Comparison of ENCODE assay signal across 20 cellular contexts in the genomic region with DNA sequence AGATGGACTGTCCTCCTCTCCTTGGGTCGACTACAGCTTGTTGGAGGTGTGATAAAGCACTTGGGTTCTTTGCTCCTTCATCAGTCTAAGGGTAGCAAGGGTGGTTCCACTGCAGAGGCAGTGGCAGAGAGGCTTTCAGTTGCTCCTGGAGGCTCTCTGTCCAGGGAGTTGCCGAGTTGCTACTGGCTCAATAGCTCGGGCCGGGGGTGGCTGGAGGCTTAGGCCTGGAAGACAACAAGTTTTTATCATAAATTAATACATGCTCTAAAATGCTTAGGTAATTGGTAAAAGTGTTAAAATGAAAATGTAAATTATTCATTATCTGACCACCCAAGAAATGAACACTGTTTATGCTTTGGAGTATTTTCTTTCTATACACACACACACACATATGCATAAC.
A peak's percentile ranks its signal among the peaks of the same experiment; 100 is the strongest.
DNase-seq lines count a peak whose midpoint lies in the region; FAIRE-seq and TF ChIP-seq lines count a peak whose summit lies in the region.
"Had no signal": no experiment of that assay in that cellular context is flagged by ENCODE, and none has a peak within 500 bp of the region (broad histone marks: within the 10 kb centered on the region; RNA-seq: fewer than 3 reads in every experiment).

No MANE protein-coding gene starts in this region.

- H3K27me3 ChIP-seq in Karpas-422 (ENCODE audit: low read length) (no peaks in the 10 kb centered on the region), H1 (replicated peaks in 1 of 4; ENCODE audit: control insufficient read depth in 3 of 4, extremely low read depth in 1 of 4, insufficient read depth in 3 of 4, low read length in 3 of 4) (no peaks in the 10 kb centered on the region), neuronal stem cell (ENCODE audit: control insufficient read depth in 3 of 3, insufficient read depth in 3 of 3, low read depth in 1 of 3, low read length in 3 of 3) (no peaks in the 10 kb centered on the region)
- H3K27me3 ChIP-seq: BE2C, BLaER1 had no signal

- TF ChIP-seq EP300 in H1 (IDR thresholded peaks at IDR 0.05; ENCODE audit: borderline replicate concordance in 1 of 2, low read depth in 2 of 2, low read length in 2 of 2), result no peak

- no peak overlapping the region for H3K18ac ChIP-seq in H1 (ENCODE audit: extremely low read depth, low read length)
- no peak overlapping the region for H3K18ac ChIP-seq in neuronal stem cell (ENCODE audit: low read length)

- H3K79me1 ChIP-seq in H1 (ENCODE audit: low read depth, low read length), result no peaks in the 10 kb centered on the region
- no peaks in the 10 kb centered on the region for H3K79me1 ChIP-seq in neuronal stem cell (ENCODE audit: low read depth, low read length)

- TF ChIP-seq CTCF in H1 (IDR thresholded peaks at IDR 0.05; ENCODE audit: control extremely low read depth in 1 of 3, insufficient read depth in 1 of 3, low read depth in 1 of 3, low read length in 3 of 3), result no peak

- no peaks in the 10 kb centered on the region for H3K9me2 ChIP-seq in Karpas-422 (replicated peaks; ENCODE audit: insufficient read depth, low read length)

- H3K4me3 ChIP-seq in Karpas-422 (ENCODE audit: low read length), result no peak overlapping the region
- H3K4me3 ChIP-seq in H1 (ENCODE audit: extremely low read depth in 1 of 4, insufficient read depth in 2 of 4, low read depth in 3 of 4, low read length in 4 of 4), result no peak overlapping the region
- no peak overlapping the region for H3K4me3 ChIP-seq in neuronal stem cell (ENCODE audit: low read length in 2 of 2)
- H3K4me3 ChIP-seq: BLaER1 had no signal

- H4K91ac ChIP-seq in H1 (replicated peaks; ENCODE audit: insufficient read length, low read length) (no peak overlapping the region), neuronal stem cell (ENCODE audit: low read depth, low read length, poor library complexity) (no peak overlapping the region)

- H4K8ac ChIP-seq in H1 (ENCODE audit: extremely low read depth, insufficient read depth, low read length) (no peak overlapping the region), neuronal stem cell (ENCODE audit: low read depth, low read length) (no peak overlapping the region)

- no peak overlapping the region for H3K23ac ChIP-seq in H1 (ENCODE audit: insufficient read length)
- no peak overlapping the region for H3K23ac ChIP-seq in neuronal stem cell (ENCODE audit: low read depth, low read length, poor library complexity)

- H2BK15ac ChIP-seq in H1 (ENCODE audit: low read length) (no peak overlapping the region; the same call in 1 of the 2 replicates), neuronal stem cell (ENCODE audit: low read length) (no peak overlapping the region)

- no peaks in the 10 kb centered on the region; the same call in 1 of the 2 replicates for H3K36me3 ChIP-seq in Karpas-422 (ENCODE audit: insufficient read depth, low read length)
- H3K36me3 ChIP-seq in H1 (ENCODE audit: control insufficient read depth in 2 of 4, insufficient read depth in 4 of 4, low read length in 3 of 4), result no peaks in the 10 kb centered on the region
- H3K36me3 ChIP-seq in neuronal stem cell (replicated peaks in 1 of 2; ENCODE audit: control insufficient read depth in 2 of 2, insufficient read depth in 2 of 2, low read length in 2 of 2), result no peaks in the 10 kb centered on the region
- H3K36me3 ChIP-seq: BE2C, BLaER1 had no signal

- H3K4me2 ChIP-seq in Karpas-422 (ENCODE audit: low read depth, low read length, poor library complexity, severe bottlenecking) (no peak overlapping the region), H1 (ENCODE audit: insufficient read depth in 1 of 2, low read depth in 2 of 2, low read length in 2 of 2) (no peak overlapping the region), neuronal stem cell (ENCODE audit: insufficient read depth, low read length, poor library complexity, severe bottlenecking) (no peak overlapping the region)
- H3K4me2 ChIP-seq: BLaER1 had no signal

- H2BK12ac ChIP-seq in H1 (ENCODE audit: low read depth, low read length), result no peak overlapping the region
- H2BK12ac ChIP-seq in neuronal stem cell (ENCODE audit: low read length), result no peak overlapping the region

- WGBS in H1 (ENCODE audit: extremely low coverage in 1 of 2, insufficient coverage in 1 of 2, insufficient read length in 1 of 2, insufficient replicate concordance in 2 of 2, low coverage in 1 of 2, low lambda C conversion rate in 2 of 2, missing lambda C conversion rate in 1 of 2), 2 experiments, result 95% methylated on average over 4 of the region's 4 CpGs; no CpG with 5 or more reads in 1 of the 2 experiments
- WGBS in neuronal stem cell (ENCODE audit: extremely low coverage in 2 of 2, insufficient read length in 2 of 2, insufficient replicate concordance in 1 of 2), 2 donors, result no CpG with 5 or more reads among the region's 4 CpGs

- no peak overlapping the region for H3K14ac ChIP-seq in H1 (ENCODE audit: insufficient read length)
- H3K14ac ChIP-seq in neuronal stem cell (ENCODE audit: low read length), result peak overlapping the region; percentile 47

- no peak overlapping the region for H3K56ac ChIP-seq in H1 (replicated peaks; ENCODE audit: insufficient read length, low read depth, low read length)

- H4K20me1 ChIP-seq in Karpas-422 (ENCODE audit: insufficient read depth, low read depth, low read length), result no peaks in the 10 kb centered on the region
- H4K20me1 ChIP-seq in H1 (replicated peaks in 1 of 2; ENCODE audit: control insufficient read depth in 1 of 2, insufficient read depth in 2 of 2, low read length in 2 of 2), result no peaks in the 10 kb centered on the region
- H4K20me1 ChIP-seq: BLaER1 had no signal

- no peak for FAIRE-seq in H1 (lab: Jason Lieb, UNC)
- FAIRE-seq: GM12891, GM19239 had no signal

- no peak for TF ChIP-seq POLR2A in H1 (IDR thresholded peaks at IDR 0.05; ENCODE audit: control extremely low read depth in 1 of 2, low read depth in 2 of 2, low read length in 2 of 2)

- DNase-seq in Karpas-422 (no peak), H1 (ENCODE audit: low read depth in 1 of 2, low spot score in 2 of 2) (no peak), neuronal stem cell (ENCODE audit: low spot score) (no peak), DMS114 treated with DMSO at 0.1 percent for 48 hours (lab: John Stamatoyannopoulos, UW; ENCODE audit: unreplicated experiment) (no peak), dermis blood vessel endothelial cell (no peak)
- DNase-seq in stimulated activated CD4-positive, alpha-beta T cell treated with anti-CD3 and anti-CD28 coated beads, Interleukin-12 subunit alpha, Interleukin-12 subunit beta, amount 100 ng/mL, for 4 hours, result no peak
- DNase-seq: 8988T; ACHN; BE2C; C1 segment of cervical spinal cord; CD4-positive, alpha-beta memory T cell; CD4-positive, CD25-positive, alpha-beta regulatory T cell; CD8-positive, alpha-beta memory T cell; COR-L47; DMS 273 treated with DMSO at 0.1 percent for 48 hours; DMS79 treated with DMSO at 0.1 percent for 48 hours; GF-D8 had no signal

- H4K5ac ChIP-seq in H1 (ENCODE audit: insufficient read length, low read depth, low read length), result no peak overlapping the region

- no peak for TF ChIP-seq RAD21 in H1 (IDR thresholded peaks at IDR 0.05 in 1 of 2, conservative IDR thresholded peaks at IDR 0.05 in 1 of 2; ENCODE audit: low read depth in 2 of 2, low read length in 2 of 2)

- H3K79me2 ChIP-seq in Karpas-422 (ENCODE audit: low read length), result no peaks in the 10 kb centered on the region
- no peaks in the 10 kb centered on the region for H3K79me2 ChIP-seq in H1 (ENCODE audit: control insufficient read depth in 1 of 2, insufficient read depth in 2 of 2, low read length in 2 of 2)

- H3K23me2 ChIP-seq in H1 (ENCODE audit: low read depth, low read length), result no peaks in the 10 kb centered on the region

- H3K27ac ChIP-seq in Karpas-422 (ENCODE audit: low read length), result no peak overlapping the region
- no peak overlapping the region for H3K27ac ChIP-seq in H1 (ENCODE audit: low read depth, low read length)
- no peak overlapping the region for H3K27ac ChIP-seq in neuronal stem cell (replicated peaks; ENCODE audit: low read length)
- H3K27ac ChIP-seq: BLaER1 had no signal

- H2AFZ ChIP-seq in Karpas-422 (ENCODE audit: low read length), result 0 out of 2 replicates have a peak overlapping the region, but pooled peaks have one; percentile 30
- H2AFZ ChIP-seq in H1 (ENCODE audit: low read length), result no peak overlapping the region
- H2AFZ ChIP-seq in neuronal stem cell (ENCODE audit: low read length), result no peak overlapping the region

- H3K9me3 ChIP-seq in Karpas-422 (ENCODE audit: low read length) (peaks cover 4% of the 10 kb centered on the region; the same call in 1 of the 2 replicates), H1 (ENCODE audit: insufficient read depth in 2 of 2, low read depth in 1 of 2, low read length in 1 of 2) (peaks cover 0 to 6% of the 10 kb centered on the region in 2 experiments; a peak in 1 of 4 replicates), neuronal stem cell (replicated peaks in 1 of 2; ENCODE audit: control insufficient read depth in 2 of 2, insufficient read depth in 1 of 2, low read depth in 1 of 2, low read length in 2 of 2) (peaks cover 2 to 22% of the 10 kb centered on the region in 2 donors)
- H3K9me3 ChIP-seq: BE2C had no signal

- H2BK5ac ChIP-seq in H1 (ENCODE audit: low read depth, low read length) (no peak overlapping the region), neuronal stem cell (ENCODE audit: low read length) (no peak overlapping the region)

- H3K9ac ChIP-seq in Karpas-422 (ENCODE audit: low read length) (no peak overlapping the region), H1 (replicated peaks in 1 of 4; ENCODE audit: extremely low read depth in 1 of 4, low read depth in 3 of 4, low read length in 3 of 4) (no peak overlapping the region), neuronal stem cell (ENCODE audit: low read depth, low read length, poor library complexity) (no peak overlapping the region)
- H3K9ac ChIP-seq: BLaER1 had no signal

- CTCF ChIA-PET in H1 (lab: Charles Lee; ENCODE audit: partially characterized antibody), result interaction anchor here (1.2 kb wide), 1 partner anchor 11 kb away, joined by 3 read pairs; no protein-coding TSS in a partner anchor

- H3K4ac ChIP-seq in H1 (replicated peaks; ENCODE audit: insufficient read length, low read depth, low read length), result no peak overlapping the region
- no peak overlapping the region for H3K4ac ChIP-seq in neuronal stem cell (ENCODE audit: low read length)

- POLR2A ChIA-PET in H1 (lab: Charles Lee; ENCODE audit: partially characterized antibody), result no interaction called here

- H2BK20ac ChIP-seq in H1 (ENCODE audit: low read length), result no peak overlapping the region

- H2AK5ac ChIP-seq in H1 (ENCODE audit: low read depth, low read length), result 0 out of 2 replicates have a peak overlapping the region, but pooled peaks have one; percentile 39
- H2AK5ac ChIP-seq in neuronal stem cell (ENCODE audit: low read depth, low read length), result no peak overlapping the region

- H2BK120ac ChIP-seq in H1 (replicated peaks; ENCODE audit: low read depth, low read length) (no peak overlapping the region), neuronal stem cell (ENCODE audit: low read depth, low read length) (no peak overlapping the region)

- H3K4me1 ChIP-seq in Karpas-422 (ENCODE audit: low read length), result no peaks in the 10 kb centered on the region
- peaks cover 0 to 2% (median 0%) of the 10 kb centered on the region in 4 experiments; a peak in 1 of 7 replicates for H3K4me1 ChIP-seq in H1 (replicated peaks in 1 of 4; ENCODE audit: control insufficient read depth in 3 of 4, insufficient read depth in 4 of 4, low read length in 3 of 4)
- peaks cover 0 to 3% of the 10 kb centered on the region in 2 donors for H3K4me1 ChIP-seq in neuronal stem cell (ENCODE audit: control insufficient read depth in 2 of 2, insufficient read depth in 1 of 2, low read depth in 1 of 2, low read length in 2 of 2)
- H3K4me1 ChIP-seq: BE2C, BLaER1 had no signal
